ENCODE assay signal across 8 cellular contexts in genomic region chr5:180810210-180811011, GRCh38. TPM values are rescaled to one million over a fixed set of nuclear protein-coding genes. Genes with fewer than 3 reads are reported as not detected.
DNase-seq lines count a peak whose midpoint lies in the region; ATAC-seq and TF ChIP-seq lines count a peak whose summit lies in the region.

No MANE protein-coding gene starts in this region.

- DNase-seq in GF-D8 (lab: John Stamatoyannopoulos, UW) (peak; percentile 78), HCT116 (ENCODE audit: low read depth, low spot score) (peak; percentile 89), MM.1S (peak; percentile 96), SIG-M5 (lab: John Stamatoyannopoulos, UW) (peak; percentile 57), foreskin melanocyte (peak; percentile 93), substantia nigra (lab: John Stamatoyannopoulos, UW) (peak; percentile 87 to 100 (median 95))
- peak; percentile 96 for DNase-seq in activated naive CD4-positive, alpha-beta T cell treated with Interleukin-2 at 50 U/mL for 16 hours

- H3K36me3 ChIP-seq in HCT116 (ENCODE audit: control insufficient read depth in 1 of 2, insufficient read depth in 2 of 2, low read length in 2 of 2), result peaks cover 0 to 5% of the 10 kb centered on the region in 2 experiments; a peak in 1 of 4 replicates
- no peaks in the 10 kb centered on the region for H3K36me3 ChIP-seq in MM.1S (replicated peaks; ENCODE audit: insufficient read depth, low read length)
- no peaks in the 10 kb centered on the region for H3K36me3 ChIP-seq in neutrophil

- ATAC-seq in HCT116, result peak; percentile 88

- CTCF ChIA-PET in HCT116 (lab: Charles Lee), result interaction anchor here (0.8 kb wide), 1 partner anchor 11 kb away, joined by 3 read pairs; no protein-coding TSS in a partner anchor

- BruUV-seq in HCT116 (replicated peaks; lab: Mats Ljungman, UMichigan), result no TSS peak

- H3K4me1 ChIP-seq in HCT116 (ENCODE audit: control insufficient read depth in 1 of 2, insufficient read depth in 2 of 2, low read length in 2 of 2) (peaks cover 20 to 33% of the 10 kb centered on the region in 2 experiments), MM.1S (ENCODE audit: low read length) (peaks cover 40% of the 10 kb centered on the region), neutrophil (ENCODE audit: control insufficient read depth in 1 of 2, insufficient read depth in 1 of 2, low read depth in 1 of 2, low read length in 1 of 2) (peaks cover 60 to 69% of the 10 kb centered on the region in 2 experiments)

- TF ChIP-seq POLR2A in HCT116 (IDR thresholded peaks at IDR 0.05; ENCODE audit: borderline replicate concordance, extremely low read depth, insufficient read depth, insufficient read length), result peak; percentile 46

- POLR2A ChIA-PET in HCT116 (lab: Charles Lee), result no interaction called here

- H3K9ac ChIP-seq in HCT116 (ENCODE audit: low read length), result peak overlapping the region; percentile 75
- peak overlapping the region; percentile 94 for H3K9ac ChIP-seq in MM.1S (ENCODE audit: low read length)

- intact Hi-C loops in HCT116 (cut with micrococcal nuclease), result no loop called here

- no peaks in the 10 kb centered on the region for H3K27me3 ChIP-seq in HCT116 (ENCODE audit: insufficient read depth, low read length)
- H3K27me3 ChIP-seq in MM.1S (replicated peaks; ENCODE audit: insufficient read depth, low read length), result no peaks in the 10 kb centered on the region
- H3K27me3 ChIP-seq in neutrophil, result no peaks in the 10 kb centered on the region

- H3K27ac ChIP-seq in HCT116 (ENCODE audit: low read depth, low read length) (peak overlapping the region; percentile 98), MM.1S (ENCODE audit: low read length) (peak overlapping the region; percentile 99), neutrophil (peak overlapping the region; percentile 99), substantia nigra (ENCODE audit: low read depth, low read length, poor library complexity, severe bottlenecking) (peak overlapping the region; percentile 100)

- no peaks in the 10 kb centered on the region for H3K9me3 ChIP-seq in HCT116 (ENCODE audit: control insufficient read depth in 1 of 2, insufficient read depth in 1 of 2, low read depth in 1 of 2, low read length in 2 of 2)
- no peaks in the 10 kb centered on the region for H3K9me3 ChIP-seq in MM.1S (replicated peaks; ENCODE audit: insufficient read depth, low read length)
- no peaks in the 10 kb centered on the region for H3K9me3 ChIP-seq in neutrophil

- H4K20me1 ChIP-seq in HCT116 (ENCODE audit: insufficient read depth) (no peaks in the 10 kb centered on the region), MM.1S (ENCODE audit: insufficient read depth, low read length) (no peaks in the 10 kb centered on the region)

- H3F3A ChIP-seq in MM.1S (ENCODE audit: insufficient read depth, low read length), result peaks cover 57% of the 10 kb centered on the region

- peak overlapping the region; percentile 98 for H3K4me2 ChIP-seq in HCT116 (ENCODE audit: low read length)
- H3K4me2 ChIP-seq in MM.1S (ENCODE audit: low read depth, low read length), result peak overlapping the region; percentile 98

- TF ChIP-seq RAD21 in HCT116 (IDR thresholded peaks at IDR 0.05; ENCODE audit: low read depth), result no peak

- H3K79me2 ChIP-seq in HCT116 (ENCODE audit: insufficient read depth, low read length) (peaks cover 16% of the 10 kb centered on the region), MM.1S (ENCODE audit: low read length) (peaks cover 51% of the 10 kb centered on the region)

- no peak for TF ChIP-seq CTCF in HCT116 (IDR thresholded peaks at IDR 0.05 in 2 of 3, conservative IDR thresholded peaks at IDR 0.05 in 1 of 3; ENCODE audit: borderline replicate concordance in 1 of 3, insufficient read depth in 1 of 3, low read depth in 2 of 3, low read length in 2 of 3)
- TF ChIP-seq CTCF in MM.1S (IDR thresholded peaks at IDR 0.05; ENCODE audit: low read length), result no peak
- peak; percentile 22 for TF ChIP-seq CTCF in neutrophil (IDR thresholded peaks at IDR 0.05)

- RAD21 ChIA-PET in HCT116 (lab: Charles Lee; ENCODE audit: low non-redundant PET in 1 of 2, low total read pairs in 2 of 2, uncharacterized antibody in 2 of 2, unreplicated experiment in 2 of 2), result no interaction called here

- no peaks in the 10 kb centered on the region for H3K9me2 ChIP-seq in HCT116 (ENCODE audit: insufficient read depth)
- H3K9me2 ChIP-seq in MM.1S (replicated peaks; ENCODE audit: insufficient read depth, low read length), result no peaks in the 10 kb centered on the region

- peak overlapping the region; percentile 87 for H2AFZ ChIP-seq in HCT116 (ENCODE audit: low read depth, low read length, poor library complexity, severe bottlenecking)
- H2AFZ ChIP-seq in MM.1S (ENCODE audit: low read length), result peak overlapping the region; percentile 67

- H3K4me3 ChIP-seq in HCT116 (replicated peaks in 1 of 2; ENCODE audit: low read depth in 1 of 2, low read length in 2 of 2) (peak overlapping the region; percentile 73 to 74), MM.1S (ENCODE audit: low read length) (peak overlapping the region; percentile 71), neutrophil (ENCODE audit: low read depth in 1 of 2, low read length in 1 of 2) (peak overlapping the region; percentile 82 to 93)

TF ChIP-seq in HCT116, 20 proteins besides CTCF, POLR2A, EP300 and RAD21 (continues in another document):
- TF ChIP-seq ZFX (IDR thresholded peaks at IDR 0.05) (peak; percentile 76), REST (IDR thresholded peaks at IDR 0.05; ENCODE audit: low read depth) (no peak), CBX3 (IDR thresholded peaks at IDR 0.05; ENCODE audit: low read depth) (no peak), SRF (IDR thresholded peaks at IDR 0.05; ENCODE audit: low read depth) (no peak), TCF7L2 (IDR thresholded peaks at IDR 0.05; ENCODE audit: borderline replicate concordance, extremely low read depth, insufficient read depth, insufficient read length) (no peak), CEBPB (IDR thresholded peaks at IDR 0.05; ENCODE audit: low read depth) (no peak), ELF1 (IDR thresholded peaks at IDR 0.05; ENCODE audit: borderline replicate concordance, low read depth) (no peak), ZNF274 (IDR thresholded peaks at IDR 0.05; ENCODE audit: low read depth, low read length) (no peak), POLR2AphosphoS5 (IDR thresholded peaks at IDR 0.05; ENCODE audit: low read depth, low read length) (peak; percentile 72), SP1 (IDR thresholded peaks at IDR 0.05; ENCODE audit: low read depth) (no peak), FOSL1 (IDR thresholded peaks at IDR 0.05; ENCODE audit: low read depth) (no peak), MAX (IDR thresholded peaks at IDR 0.05) (no peak), EGR1 (IDR thresholded peaks at IDR 0.05; ENCODE audit: low read depth) (no peak), ATF3 (IDR thresholded peaks at IDR 0.05) (no peak), JUND (IDR thresholded peaks at IDR 0.05) (no peak), SIN3A (IDR thresholded peaks at IDR 0.05; ENCODE audit: low read depth) (no peak), ZBTB33 (IDR thresholded peaks at IDR 0.05; ENCODE audit: extremely low read depth, insufficient replicate concordance, low read length) (no peak), EZH2 (IDR thresholded peaks at IDR 0.05) (no peak)

RNA-seq across cellular contexts. Expression of gene MGAT1, which starts 7.8 kb away (rescaled TPM):
- 53.0 TPM for total RNA-seq in HCT116 (2021; ENCODE audit: unreplicated experiment)
- 44.8 and 49.4 TPM in 2 replicates for polyA plus RNA-seq in HCT116 (2012)

RNA-seq across cellular contexts. Expression of gene ZFP62, which starts 50.7 kb away (rescaled TPM):
- 30.7 TPM for total RNA-seq in HCT116 (2021; ENCODE audit: unreplicated experiment)
- 15.9 and 20.4 TPM in 2 replicates for polyA plus RNA-seq in HCT116 (2012)

Comparison
In these comparisons a context has a peak if more than half of its experiments do, and no peak if none do; other contexts are left out.
1. Peak in every context shown above with its lines: DNase-seq, ATAC-seq, H3K4me3 ChIP-seq and H3K27ac ChIP-seq.